ENCODE assay signal across 8 cellular contexts in the genomic region with DNA sequence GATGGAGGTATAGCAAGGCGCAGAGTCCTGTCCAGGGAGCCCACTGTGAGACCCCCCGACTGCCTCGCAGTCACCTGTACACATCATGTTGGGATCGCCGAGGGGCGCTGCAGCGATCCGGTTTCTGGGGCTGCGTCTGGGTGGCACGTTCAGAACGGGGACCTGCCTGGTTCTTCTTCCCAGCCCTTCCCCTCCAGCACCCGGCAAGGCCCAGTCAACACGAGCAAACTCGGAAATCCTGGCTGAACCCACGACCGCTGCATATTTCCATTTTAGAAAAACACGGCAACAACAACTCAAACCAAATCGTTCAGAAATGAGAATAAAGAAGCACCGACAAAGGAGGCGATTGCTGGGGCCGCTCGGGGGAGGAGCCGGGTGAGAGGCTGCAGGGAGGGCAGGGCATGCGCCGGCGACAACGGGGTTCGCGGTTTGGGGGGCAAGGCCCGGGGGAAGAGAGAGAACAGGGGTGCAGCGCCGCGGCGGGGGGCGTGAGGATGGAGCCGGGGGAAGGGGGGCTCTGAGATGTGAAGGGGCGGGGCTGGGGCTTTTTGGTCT. TPM values are rescaled to one million over a fixed set of nuclear protein-coding genes. Genes with fewer than 3 reads are reported as not detected.
A peak's percentile ranks its signal among the peaks of the same experiment; 100 is the strongest.
DNase-seq lines count a peak whose midpoint lies in the region; ATAC-seq, FAIRE-seq and TF ChIP-seq lines count a peak whose summit lies in the region.

No MANE protein-coding gene starts in this region.

- intact Hi-C loops in activated CD8-positive, alpha-beta T cell treated with anti-CD3 and anti-CD28 coated beads for 36 hours (cut with micrococcal nuclease): loop anchor here (5.0 kb wide), 1 partner anchor 57 kb away; no protein-coding TSS in a partner anchor

- peak overlapping the region; percentile 40 to 73 (median 60) for H3K9ac ChIP-seq in H1 (replicated peaks in 1 of 4; ENCODE audit: extremely low read depth in 1 of 4, low read depth in 3 of 4, low read length in 3 of 4)
- peak overlapping the region; percentile 68 to 70 for H3K9ac ChIP-seq in mucosa of rectum (ENCODE audit: low read depth in 1 of 2, low read length in 2 of 2)

- no peak overlapping the region for H3K23ac ChIP-seq in H1 (ENCODE audit: insufficient read length)

- no peak overlapping the region for H2AFZ ChIP-seq in H1 (ENCODE audit: low read length)

- peaks cover 8% of the 10 kb centered on the region for H3K79me1 ChIP-seq in H1 (ENCODE audit: low read depth, low read length)

- H4K91ac ChIP-seq in H1 (replicated peaks; ENCODE audit: insufficient read length, low read length): no peak overlapping the region

- H3K4me3 ChIP-seq in H1 (ENCODE audit: extremely low read depth in 1 of 4, insufficient read depth in 2 of 4, low read depth in 3 of 4, low read length in 4 of 4) (peak overlapping the region; percentile 88 to 97 (median 92)), mucosa of rectum (ENCODE audit: low read length in 2 of 2) (peak overlapping the region; percentile 82)

- POLR2A ChIA-PET in activated CD8-positive, alpha-beta T cell treated with anti-CD3 and anti-CD28 coated beads for 36 hours (lab: Charles Lee): interaction anchor here (0.8 to 1.5 kb wide), 5 partner anchors 11 to 33 kb away, joined by 3 to 10 read pairs (median 3); a partner anchor contains a TSS
- POLR2A ChIA-PET in H1 (lab: Charles Lee; ENCODE audit: partially characterized antibody): interaction anchor here (0.8 to 1.0 kb wide), 2 partner anchors 9 to 16 kb away, joined by 3 read pairs; no protein-coding TSS in a partner anchor

- no peak overlapping the region for H2BK15ac ChIP-seq in H1 (ENCODE audit: low read length)

- no peak for TF ChIP-seq EP300 in H1 (IDR thresholded peaks at IDR 0.05; ENCODE audit: borderline replicate concordance in 1 of 2, low read depth in 2 of 2, low read length in 2 of 2)

- CTCF ChIA-PET in activated CD8-positive, alpha-beta T cell treated with anti-CD3 and anti-CD28 coated beads for 36 hours (lab: Charles Lee): interaction anchor here (0.6 to 1.7 kb wide), 9 partner anchors 12 to 80 kb away, joined by 3 to 7 read pairs (median 3); a partner anchor contains a TSS
- CTCF ChIA-PET in H1 (lab: Charles Lee; ENCODE audit: partially characterized antibody): interaction anchor here (0.8 to 2.0 kb wide), 4 partner anchors 12 to 60 kb away, joined by 3 to 5 read pairs (median 4); no protein-coding TSS in a partner anchor

- H2BK12ac ChIP-seq in H1 (ENCODE audit: low read depth, low read length): no peak overlapping the region

- peak; percentile 66 for ATAC-seq in activated CD8-positive, alpha-beta T cell treated with anti-CD3 and anti-CD28 coated beads for 36 hours
- ATAC-seq in GM18858 (IDR thresholded peaks at IDR 0.05; ENCODE audit: unreplicated experiment): no peak

- peak overlapping the region; percentile 82 for H3K27ac Mint-ChIP-seq in activated CD8-positive, alpha-beta T cell treated with anti-CD3 and anti-CD28 coated beads for 36 hours

- no peak overlapping the region for H2BK20ac ChIP-seq in H1 (ENCODE audit: low read length)

- 2% methylated on average over 23 of the region's 37 CpGs; no CpG with 5 or more reads in 1 of the 2 experiments for WGBS in H1 (ENCODE audit: extremely low coverage in 1 of 2, insufficient coverage in 1 of 2, insufficient read length in 1 of 2, insufficient replicate concordance in 2 of 2, low coverage in 1 of 2, low lambda C conversion rate in 2 of 2, missing lambda C conversion rate in 1 of 2), 2 experiments

- H3K4ac ChIP-seq in H1 (replicated peaks; ENCODE audit: insufficient read length, low read depth, low read length): no peak overlapping the region

- no peak for TF ChIP-seq POLR2A in H1 (IDR thresholded peaks at IDR 0.05; ENCODE audit: control extremely low read depth in 1 of 2, low read depth in 2 of 2, low read length in 2 of 2)

- H3K23me2 ChIP-seq in H1 (ENCODE audit: low read depth, low read length): peaks cover 8% of the 10 kb centered on the region; the same call in 1 of the 2 replicates

- H3K14ac ChIP-seq in H1 (ENCODE audit: insufficient read length): no peak overlapping the region

- no peak overlapping the region for H2AK5ac ChIP-seq in H1 (ENCODE audit: low read depth, low read length)

- H2BK5ac ChIP-seq in H1 (ENCODE audit: low read depth, low read length): no peak overlapping the region; the same call in 1 of the 2 replicates

- no peak for TF ChIP-seq CTCF in activated CD8-positive, alpha-beta T cell treated with anti-CD3 and anti-CD28 coated beads for 36 hours (IDR thresholded peaks at IDR 0.05)
- 0 out of 4 replicates have a peak, but pooled peaks of 1 of the 3 experiments have one; percentile 19 for TF ChIP-seq CTCF in H1 (IDR thresholded peaks at IDR 0.05; ENCODE audit: control extremely low read depth in 1 of 3, insufficient read depth in 1 of 3, low read depth in 1 of 3, low read length in 3 of 3)

- peak overlapping the region; percentile 93 for H3K4me3 Mint-ChIP-seq in activated CD8-positive, alpha-beta T cell treated with anti-CD3 and anti-CD28 coated beads for 36 hours

- peak overlapping the region; percentile 72 for H3K27ac ChIP-seq in KOPT-K1 (ENCODE audit: low read depth, low read length, poor library complexity, severe bottlenecking)
- H3K27ac ChIP-seq in H1 (ENCODE audit: low read depth, low read length): no peak overlapping the region
- H3K27ac ChIP-seq in mucosa of rectum (ENCODE audit: low read depth in 2 of 2, low read length in 2 of 2): peak overlapping the region in 1 of 2 donors; percentile 67

- peaks cover 0 to 7% (median 3%) of the 10 kb centered on the region in 4 experiments; a peak in 2 of 7 replicates for H3K27me3 ChIP-seq in H1 (replicated peaks in 1 of 4; ENCODE audit: control insufficient read depth in 3 of 4, extremely low read depth in 1 of 4, insufficient read depth in 3 of 4, low read length in 3 of 4)
- no peaks in the 10 kb centered on the region for H3K27me3 ChIP-seq in mucosa of rectum (ENCODE audit: control insufficient read depth in 2 of 2, insufficient read depth in 2 of 2, low read length in 2 of 2)

- H4K5ac ChIP-seq in H1 (ENCODE audit: insufficient read length, low read depth, low read length): no peak overlapping the region

- no peaks in the 10 kb centered on the region for H3K27me3 Mint-ChIP-seq in activated CD8-positive, alpha-beta T cell treated with anti-CD3 and anti-CD28 coated beads for 36 hours

- DNase-seq in NCI-H2227 (lab: John Stamatoyannopoulos, UW; ENCODE audit: unreplicated experiment) (peak; percentile 29), NCI-H2227 treated with DMSO at 0.1 percent for 48 hours (lab: John Stamatoyannopoulos, UW) (no peak), H1 (ENCODE audit: low read depth in 1 of 2, low spot score in 2 of 2) (peak in 1 of 2 experiments; percentile 66)
- DNase-seq in activated CD8-positive, alpha-beta T cell treated with anti-CD3 and anti-CD28 coated beads for 36 hours: peak; percentile 62
- peak; percentile 39 for DNase-seq in stimulated activated naive CD4-positive, alpha-beta T cell treated with Interleukin-2 at 50 U/mL for 16 hours (lab: John Stamatoyannopoulos, UW)

- peaks cover 3 to 6% of the 10 kb centered on the region in 2 experiments for H4K20me1 ChIP-seq in H1 (replicated peaks in 1 of 2; ENCODE audit: control insufficient read depth in 1 of 2, insufficient read depth in 2 of 2, low read length in 2 of 2)

- no peak for TF ChIP-seq RAD21 in H1 (IDR thresholded peaks at IDR 0.05 in 1 of 2, conservative IDR thresholded peaks at IDR 0.05 in 1 of 2; ENCODE audit: low read depth in 2 of 2, low read length in 2 of 2)

- H3K36me3 Mint-ChIP-seq in activated CD8-positive, alpha-beta T cell treated with anti-CD3 and anti-CD28 coated beads for 36 hours (ENCODE audit: low read depth): peaks cover 2% of the 10 kb centered on the region

- H4K8ac ChIP-seq in H1 (ENCODE audit: extremely low read depth, insufficient read depth, low read length): peak overlapping the region; percentile 87

- H3K9me3 ChIP-seq in KOPT-K1 (ENCODE audit: insufficient read depth, low read length, poor library complexity, severe bottlenecking): no peaks in the 10 kb centered on the region
- no peaks in the 10 kb centered on the region for H3K9me3 ChIP-seq in H1 (ENCODE audit: insufficient read depth in 2 of 2, low read depth in 1 of 2, low read length in 1 of 2)
- no peaks in the 10 kb centered on the region for H3K9me3 ChIP-seq in mucosa of rectum (ENCODE audit: control insufficient read depth in 2 of 2, low read length in 2 of 2)

- H3K9me3 Mint-ChIP-seq in activated CD8-positive, alpha-beta T cell treated with anti-CD3 and anti-CD28 coated beads for 36 hours: no peaks in the 10 kb centered on the region

- peaks cover 2 to 12% (median 5%) of the 10 kb centered on the region in 4 experiments for H3K4me1 ChIP-seq in H1 (replicated peaks in 1 of 4; ENCODE audit: control insufficient read depth in 3 of 4, insufficient read depth in 4 of 4, low read length in 3 of 4)
- H3K4me1 ChIP-seq in mucosa of rectum (ENCODE audit: control insufficient read depth in 2 of 2, insufficient read depth in 2 of 2, low read length in 2 of 2): peaks cover 0 to 13% of the 10 kb centered on the region in 2 donors

- H3K56ac ChIP-seq in H1 (replicated peaks; ENCODE audit: insufficient read length, low read depth, low read length): no peak overlapping the region

- H3K4me1 Mint-ChIP-seq in activated CD8-positive, alpha-beta T cell treated with anti-CD3 and anti-CD28 coated beads for 36 hours (ENCODE audit: low read depth): peaks cover 27% of the 10 kb centered on the region

- no peak overlapping the region for H3K18ac ChIP-seq in H1 (ENCODE audit: extremely low read depth, low read length)

- H3K79me2 ChIP-seq in H1 (ENCODE audit: control insufficient read depth in 1 of 2, insufficient read depth in 2 of 2, low read length in 2 of 2): peaks cover 5 to 42% of the 10 kb centered on the region in 2 experiments; a peak in 3 of 4 replicates

- no peak overlapping the region for H2BK120ac ChIP-seq in H1 (replicated peaks; ENCODE audit: low read depth, low read length)

- peak overlapping the region; percentile 89 to 97 for H3K4me2 ChIP-seq in H1 (ENCODE audit: insufficient read depth in 1 of 2, low read depth in 2 of 2, low read length in 2 of 2)

- no peaks in the 10 kb centered on the region for H3K36me3 ChIP-seq in KOPT-K1 (ENCODE audit: insufficient read depth, low read length)
- H3K36me3 ChIP-seq in H1 (ENCODE audit: control insufficient read depth in 2 of 4, insufficient read depth in 4 of 4, low read length in 3 of 4): peaks cover 0 to 3% (median 0%) of the 10 kb centered on the region in 4 experiments; a peak in 1 of 8 replicates
- H3K36me3 ChIP-seq in mucosa of rectum (ENCODE audit: control insufficient read depth in 2 of 2, insufficient read depth in 2 of 2, low read length in 2 of 2): no peaks in the 10 kb centered on the region

- no peak for FAIRE-seq in H1 (lab: Jason Lieb, UNC)

RNA-seq across cellular contexts. Expression of a gene that starts 0.6 kb away (rescaled TPM):
- total RNA-seq in activated CD8-positive, alpha-beta T cell treated with anti-CD3 and anti-CD28 coated beads for 36 hours: 10 to 100 TPM; 11.1 to 11.8 TPM
- 55.7 and 58.5 TPM in 2 replicates for total RNA-seq in H1 (2021; fragmentation: NEBNext Ultra II Directional; extraction: Animal tissue kit (Norgen Biotek cat#: 25700))
- polyA plus RNA-seq in H1 (2011; rRNA removed): 18.2 and 25.0 TPM in 2 replicates
- polyA plus RNA-seq in H1 (2011; cell fraction: cytosol; rRNA removed): 34.1 TPM
- polyA plus RNA-seq in H1 (2011; cell fraction: nucleus; rRNA removed): 16.4 TPM
- polyA plus RNA-seq in H1 (2012, experiment 1 of 2): 30.7 to 44.0 TPM (median 34.1 TPM) in 4 replicates
- 4.5 TPM for polyA plus RNA-seq in H1 (2012, experiment 2 of 2)
- 26.5 TPM for polyA plus RNA-seq in H1 (2013, experiment 1 of 2)
- polyA plus RNA-seq in H1 (2013, experiment 2 of 2): 28.9 TPM
- 54.2 and 75.7 TPM in 2 replicates for polyA minus RNA-seq in H1 (2011; rRNA and poly(A)+ RNA removed)
- 24.4 TPM for polyA minus RNA-seq in H1 (2011; cell fraction: cytosol; rRNA and poly(A)+ RNA removed)
- 18.6 TPM for polyA minus RNA-seq in H1 (2011; cell fraction: nucleus; rRNA and poly(A)+ RNA removed)

RNA-seq across cellular contexts. Expression of a gene that starts 0.7 kb away (rescaled TPM):
- total RNA-seq in activated CD8-positive, alpha-beta T cell treated with anti-CD3 and anti-CD28 coated beads for 36 hours: not detected
- total RNA-seq in H1 (2021; fragmentation: NEBNext Ultra II Directional; extraction: Animal tissue kit (Norgen Biotek cat#: 25700)): 0.09 and 0.27 TPM in 2 replicates
- 0.06 and 0.15 TPM in 2 replicates for polyA plus RNA-seq in H1 (2011; rRNA removed)
- 0.12 TPM for polyA plus RNA-seq in H1 (2011; cell fraction: cytosol; rRNA removed)
- polyA plus RNA-seq in H1 (2011; cell fraction: nucleus; rRNA removed): 0.58 TPM
- 0.36 to 2.1 TPM (median 0.61 TPM) in 4 replicates for polyA plus RNA-seq in H1 (2012, experiment 1 of 2)
- 0.25 TPM for polyA plus RNA-seq in H1 (2012, experiment 2 of 2)
- 0.10 TPM for polyA plus RNA-seq in H1 (2013, experiment 1 of 2)
- polyA plus RNA-seq in H1 (2013, experiment 2 of 2): 0.13 TPM
- 0.13 and 0.20 TPM in 2 replicates for polyA minus RNA-seq in H1 (2011; rRNA and poly(A)+ RNA removed)
- not detected for polyA minus RNA-seq in H1 (2011; cell fraction: cytosol; rRNA and poly(A)+ RNA removed)
- not detected for polyA minus RNA-seq in H1 (2011; cell fraction: nucleus; rRNA and poly(A)+ RNA removed)

RNA-seq across cellular contexts. Expression of a gene that starts 27.6 kb away (rescaled TPM):
- total RNA-seq in activated CD8-positive, alpha-beta T cell treated with anti-CD3 and anti-CD28 coated beads for 36 hours: 10 to 100 TPM; 31.5 to 31.7 TPM
- total RNA-seq in H1 (2021; fragmentation: NEBNext Ultra II Directional; extraction: Animal tissue kit (Norgen Biotek cat#: 25700)): 52.0 and 53.3 TPM in 2 replicates
- 30.6 and 33.7 TPM in 2 replicates for polyA plus RNA-seq in H1 (2011; rRNA removed)
- 46.4 TPM for polyA plus RNA-seq in H1 (2011; cell fraction: cytosol; rRNA removed)
- polyA plus RNA-seq in H1 (2011; cell fraction: nucleus; rRNA removed): 83.5 TPM
- 39.2 to 58.7 TPM (median 43.2 TPM) in 4 replicates for polyA plus RNA-seq in H1 (2012, experiment 1 of 2)
- 11.1 TPM for polyA plus RNA-seq in H1 (2012, experiment 2 of 2)
- 55.9 TPM for polyA plus RNA-seq in H1 (2013, experiment 1 of 2)
- 58.6 TPM for polyA plus RNA-seq in H1 (2013, experiment 2 of 2)
- polyA minus RNA-seq in H1 (2011; rRNA and poly(A)+ RNA removed): 61.5 and 64.3 TPM in 2 replicates
- 61.6 TPM for polyA minus RNA-seq in H1 (2011; cell fraction: cytosol; rRNA and poly(A)+ RNA removed)
- polyA minus RNA-seq in H1 (2011; cell fraction: nucleus; rRNA and poly(A)+ RNA removed): 95.3 TPM

RNA-seq across cellular contexts. Expression of a gene that starts 42.5 kb away (rescaled TPM):
- 10 to 100 TPM; 59.3 to 62.6 TPM for total RNA-seq in activated CD8-positive, alpha-beta T cell treated with anti-CD3 and anti-CD28 coated beads for 36 hours
- total RNA-seq in H1 (2021; fragmentation: NEBNext Ultra II Directional; extraction: Animal tissue kit (Norgen Biotek cat#: 25700)): 63.8 and 68.0 TPM in 2 replicates
- polyA plus RNA-seq in H1 (2011; rRNA removed): 44.6 and 81.6 TPM in 2 replicates
- 60.1 TPM for polyA plus RNA-seq in H1 (2011; cell fraction: cytosol; rRNA removed)
- polyA plus RNA-seq in H1 (2011; cell fraction: nucleus; rRNA removed): 466 TPM
- polyA plus RNA-seq in H1 (2012, experiment 1 of 2): 65.5 to 73.4 TPM (median 68.4 TPM) in 4 replicates
- polyA plus RNA-seq in H1 (2012, experiment 2 of 2): 42.0 TPM
- polyA plus RNA-seq in H1 (2013, experiment 1 of 2): 52.5 TPM
- 44.5 TPM for polyA plus RNA-seq in H1 (2013, experiment 2 of 2)
- polyA minus RNA-seq in H1 (2011; rRNA and poly(A)+ RNA removed): 38.9 and 40.4 TPM in 2 replicates
- polyA minus RNA-seq in H1 (2011; cell fraction: cytosol; rRNA and poly(A)+ RNA removed): 37.3 TPM
- polyA minus RNA-seq in H1 (2011; cell fraction: nucleus; rRNA and poly(A)+ RNA removed): 82.2 TPM

RNA-seq across cellular contexts. Expression of a gene that starts 46.6 kb away (rescaled TPM):
- under 1 TPM; 0.16 to 0.63 TPM for total RNA-seq in activated CD8-positive, alpha-beta T cell treated with anti-CD3 and anti-CD28 coated beads for 36 hours
- 1.3 and 1.6 TPM in 2 replicates for total RNA-seq in H1 (2021; fragmentation: NEBNext Ultra II Directional; extraction: Animal tissue kit (Norgen Biotek cat#: 25700))
- 1.2 and 2.3 TPM in 2 replicates for polyA plus RNA-seq in H1 (2011; rRNA removed)
- 1.8 TPM for polyA plus RNA-seq in H1 (2011; cell fraction: cytosol; rRNA removed)
- polyA plus RNA-seq in H1 (2011; cell fraction: nucleus; rRNA removed): 4.1 TPM
- polyA plus RNA-seq in H1 (2012, experiment 1 of 2): 0.64 to 0.78 TPM (median 0.70 TPM) in 4 replicates
- polyA plus RNA-seq in H1 (2012, experiment 2 of 2): 0.46 TPM
- polyA plus RNA-seq in H1 (2013, experiment 1 of 2): 0.51 TPM
- polyA plus RNA-seq in H1 (2013, experiment 2 of 2): 0.33 TPM
- 0.17 and 0.25 TPM in 2 replicates for polyA minus RNA-seq in H1 (2011; rRNA and poly(A)+ RNA removed)
- polyA minus RNA-seq in H1 (2011; cell fraction: cytosol; rRNA and poly(A)+ RNA removed): 1.9 TPM
- polyA minus RNA-seq in H1 (2011; cell fraction: nucleus; rRNA and poly(A)+ RNA removed): 0.90 TPM
